ENCODE assay signal across 8 cellular contexts in the genomic region with DNA sequence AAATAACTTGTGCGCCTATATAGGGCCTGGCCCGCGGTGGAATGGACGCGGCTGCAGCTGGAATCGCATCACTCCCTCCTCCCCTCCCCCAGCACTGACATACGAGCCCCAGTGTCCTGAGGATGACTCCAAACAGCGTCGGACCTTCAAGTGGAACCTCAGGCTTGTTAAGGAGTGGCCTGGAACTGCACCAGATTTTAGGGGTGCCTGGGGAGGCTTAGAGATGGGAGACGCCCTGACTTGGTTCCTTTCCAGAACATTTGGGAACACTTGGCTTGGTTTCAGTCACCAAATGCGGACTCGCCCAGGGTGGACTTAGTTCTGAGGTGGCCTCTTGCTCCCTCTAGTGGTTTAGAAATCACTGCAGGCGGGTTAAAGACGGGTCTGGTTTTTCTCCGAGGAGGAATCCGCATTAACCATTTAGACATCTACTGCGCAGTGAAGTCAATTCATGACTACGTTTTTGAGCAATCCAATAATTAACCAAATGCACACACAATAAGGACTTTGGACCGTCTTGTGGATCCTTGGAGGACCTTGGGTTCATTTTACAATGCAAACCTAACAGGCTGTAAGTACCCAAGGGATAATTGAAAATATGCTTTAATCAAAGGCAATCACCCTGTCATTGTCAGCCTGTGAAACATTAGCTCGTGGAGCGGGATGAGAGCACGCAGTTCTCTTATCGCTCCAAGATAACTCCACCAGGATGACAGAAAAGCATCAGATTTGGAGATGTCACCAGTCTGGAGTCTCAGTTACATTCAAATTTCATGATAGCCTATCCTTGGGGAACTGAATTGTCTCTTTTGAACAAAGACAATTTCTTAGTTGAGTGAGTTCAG. TPM values are rescaled to one million over a fixed set of nuclear protein-coding genes. Genes with fewer than 3 reads are reported as not detected.
DNase-seq lines count a peak whose midpoint lies in the region; ATAC-seq lines count a peak whose summit lies in the region.

No MANE protein-coding gene starts in this region.

- peak overlapping the region; percentile 24; the same call in 1 of the 2 replicates for H3K4me3 ChIP-seq in iPS DF 6.9 (ENCODE audit: low read length)

- H3K9me3 ChIP-seq in iPS DF 6.9 (ENCODE audit: control insufficient read depth, insufficient read depth, low read length), result no peaks in the 10 kb centered on the region

- H3K27ac ChIP-seq in iPS DF 6.9 (ENCODE audit: low read length), result no peak overlapping the region

- no peaks in the 10 kb centered on the region for H3K4me1 ChIP-seq in iPS DF 6.9 (ENCODE audit: control insufficient read depth, insufficient read depth, low read length)

- intact Hi-C loops in sciatic nerve (cut with DNase I), result no loop called here

- H3K36me3 ChIP-seq in iPS DF 6.9 (ENCODE audit: control insufficient read depth, insufficient read depth, low read length), result no peaks in the 10 kb centered on the region

- ATAC-seq in HG02642 (IDR thresholded peaks at IDR 0.05; ENCODE audit: poor library complexity, unreplicated experiment), result peak; percentile 80
- ATAC-seq in sciatic nerve, result peak; percentile 96
- ATAC-seq in GM21528 (IDR thresholded peaks at IDR 0.05; ENCODE audit: low FRiP score, unreplicated experiment), result no peak

- DNase-seq in ELR (ENCODE audit: low read depth), result peak; percentile 84
- DNase-seq in NCI-H1694 (lab: John Stamatoyannopoulos, UW), result peak; percentile 64
- DNase-seq in T-helper 9 cell, result peak; percentile 21
- peak; percentile 51 for DNase-seq in brain pericyte (ENCODE audit: low read depth, low spot score)
- no peak for DNase-seq in iPS DF 6.9 (ENCODE audit: low read depth, low spot score)
- DNase-seq in sciatic nerve (ENCODE audit: low spot score), result peak; percentile 84

- WGBS in iPS DF 6.9 (ENCODE audit: insufficient coverage, insufficient read length), result no CpG with 5 or more reads among the region's 23 CpGs

- H3K27me3 ChIP-seq in iPS DF 6.9 (ENCODE audit: control insufficient read depth, insufficient read depth, low read length), result peaks cover 9% of the 10 kb centered on the region; the same call in 1 of the 2 replicates

RNA-seq across cellular contexts. Expression of a gene that starts 11.2 kb away (rescaled TPM):
- total RNA-seq in sciatic nerve, result 131 TPM
